In genomic region chr1:51526248-51526647, GRCh38 we compare ENCODE assay signal across 1 cellular context.
A peak's percentile ranks its signal among the peaks of the same experiment; 100 is the strongest.
TF ChIP-seq lines count a peak whose summit lies in the region.

No MANE protein-coding gene starts in this region.

TF ChIP-seq in K562, 482 proteins besides CTCF, POLR2A, EP300 and RAD21 (continued from another document and continues in another):
- TF ChIP-seq, protein P1, sequence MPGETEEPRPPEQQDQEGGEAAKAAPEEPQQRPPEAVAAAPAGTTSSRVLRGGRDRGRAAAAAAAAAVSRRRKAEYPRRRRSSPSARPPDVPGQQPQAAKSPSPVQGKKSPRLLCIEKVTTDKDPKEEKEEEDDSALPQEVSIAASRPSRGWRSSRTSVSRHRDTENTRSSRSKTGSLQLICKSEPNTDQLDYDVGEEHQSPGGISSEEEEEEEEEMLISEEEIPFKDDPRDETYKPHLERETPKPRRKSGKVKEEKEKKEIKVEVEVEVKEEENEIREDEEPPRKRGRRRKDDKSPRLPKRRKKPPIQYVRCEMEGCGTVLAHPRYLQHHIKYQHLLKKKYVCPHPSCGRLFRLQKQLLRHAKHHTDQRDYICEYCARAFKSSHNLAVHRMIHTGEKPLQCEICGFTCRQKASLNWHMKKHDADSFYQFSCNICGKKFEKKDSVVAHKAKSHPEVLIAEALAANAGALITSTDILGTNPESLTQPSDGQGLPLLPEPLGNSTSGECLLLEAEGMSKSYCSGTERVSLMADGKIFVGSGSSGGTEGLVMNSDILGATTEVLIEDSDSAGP (CRISPR knock-in tag; IDR thresholded peaks at IDR 0.05) = no peak
- TF ChIP-seq NFE2 (IDR thresholded peaks at IDR 0.05; ENCODE audit: low read depth) = no peak
- no peak for TF ChIP-seq ATF1 (CRISPR knock-in tag; IDR thresholded peaks at IDR 0.05)
- no peak for TF ChIP-seq ATF1 (tag; IDR thresholded peaks at IDR 0.05)
- peak; percentile 41 for TF ChIP-seq L3MBTL2 (IDR thresholded peaks at IDR 0.05)
- TF ChIP-seq, protein P2, sequence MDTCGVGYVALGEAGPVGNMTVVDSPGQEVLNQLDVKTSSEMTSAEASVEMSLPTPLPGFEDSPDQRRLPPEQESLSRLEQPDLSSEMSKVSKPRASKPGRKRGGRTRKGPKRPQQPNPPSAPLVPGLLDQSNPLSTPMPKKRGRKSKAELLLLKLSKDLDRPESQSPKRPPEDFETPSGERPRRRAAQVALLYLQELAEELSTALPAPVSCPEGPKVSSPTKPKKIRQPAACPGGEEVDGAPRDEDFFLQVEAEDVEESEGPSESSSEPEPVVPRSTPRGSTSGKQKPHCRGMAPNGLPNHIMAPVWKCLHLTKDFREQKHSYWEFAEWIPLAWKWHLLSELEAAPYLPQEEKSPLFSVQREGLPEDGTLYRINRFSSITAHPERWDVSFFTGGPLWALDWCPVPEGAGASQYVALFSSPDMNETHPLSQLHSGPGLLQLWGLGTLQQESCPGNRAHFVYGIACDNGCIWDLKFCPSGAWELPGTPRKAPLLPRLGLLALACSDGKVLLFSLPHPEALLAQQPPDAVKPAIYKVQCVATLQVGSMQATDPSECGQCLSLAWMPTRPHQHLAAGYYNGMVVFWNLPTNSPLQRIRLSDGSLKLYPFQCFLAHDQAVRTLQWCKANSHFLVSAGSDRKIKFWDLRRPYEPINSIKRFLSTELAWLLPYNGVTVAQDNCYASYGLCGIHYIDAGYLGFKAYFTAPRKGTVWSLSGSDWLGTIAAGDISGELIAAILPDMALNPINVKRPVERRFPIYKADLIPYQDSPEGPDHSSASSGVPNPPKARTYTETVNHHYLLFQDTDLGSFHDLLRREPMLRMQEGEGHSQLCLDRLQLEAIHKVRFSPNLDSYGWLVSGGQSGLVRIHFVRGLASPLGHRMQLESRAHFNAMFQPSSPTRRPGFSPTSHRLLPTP (IDR thresholded peaks at IDR 0.05; ENCODE audit: borderline replicate concordance, extremely low read depth, insufficient read length) = no peak
- no peak for TF ChIP-seq CHD1 (IDR thresholded peaks at IDR 0.05; ENCODE audit: low read length)
- TF ChIP-seq THRAP3 (IDR thresholded peaks at IDR 0.05; ENCODE audit: borderline replicate concordance) = no peak
- TF ChIP-seq MAFF (IDR thresholded peaks at IDR 0.05; ENCODE audit: low read length) = no peak
- peak; percentile 78 for TF ChIP-seq MEF2D (tag; conservative IDR thresholded peaks at IDR 0.05; ENCODE audit: low read depth)
- TF ChIP-seq USF1 (CRISPR knock-in tag; IDR thresholded peaks at IDR 0.05) = no peak
- TF ChIP-seq, protein P3, sequence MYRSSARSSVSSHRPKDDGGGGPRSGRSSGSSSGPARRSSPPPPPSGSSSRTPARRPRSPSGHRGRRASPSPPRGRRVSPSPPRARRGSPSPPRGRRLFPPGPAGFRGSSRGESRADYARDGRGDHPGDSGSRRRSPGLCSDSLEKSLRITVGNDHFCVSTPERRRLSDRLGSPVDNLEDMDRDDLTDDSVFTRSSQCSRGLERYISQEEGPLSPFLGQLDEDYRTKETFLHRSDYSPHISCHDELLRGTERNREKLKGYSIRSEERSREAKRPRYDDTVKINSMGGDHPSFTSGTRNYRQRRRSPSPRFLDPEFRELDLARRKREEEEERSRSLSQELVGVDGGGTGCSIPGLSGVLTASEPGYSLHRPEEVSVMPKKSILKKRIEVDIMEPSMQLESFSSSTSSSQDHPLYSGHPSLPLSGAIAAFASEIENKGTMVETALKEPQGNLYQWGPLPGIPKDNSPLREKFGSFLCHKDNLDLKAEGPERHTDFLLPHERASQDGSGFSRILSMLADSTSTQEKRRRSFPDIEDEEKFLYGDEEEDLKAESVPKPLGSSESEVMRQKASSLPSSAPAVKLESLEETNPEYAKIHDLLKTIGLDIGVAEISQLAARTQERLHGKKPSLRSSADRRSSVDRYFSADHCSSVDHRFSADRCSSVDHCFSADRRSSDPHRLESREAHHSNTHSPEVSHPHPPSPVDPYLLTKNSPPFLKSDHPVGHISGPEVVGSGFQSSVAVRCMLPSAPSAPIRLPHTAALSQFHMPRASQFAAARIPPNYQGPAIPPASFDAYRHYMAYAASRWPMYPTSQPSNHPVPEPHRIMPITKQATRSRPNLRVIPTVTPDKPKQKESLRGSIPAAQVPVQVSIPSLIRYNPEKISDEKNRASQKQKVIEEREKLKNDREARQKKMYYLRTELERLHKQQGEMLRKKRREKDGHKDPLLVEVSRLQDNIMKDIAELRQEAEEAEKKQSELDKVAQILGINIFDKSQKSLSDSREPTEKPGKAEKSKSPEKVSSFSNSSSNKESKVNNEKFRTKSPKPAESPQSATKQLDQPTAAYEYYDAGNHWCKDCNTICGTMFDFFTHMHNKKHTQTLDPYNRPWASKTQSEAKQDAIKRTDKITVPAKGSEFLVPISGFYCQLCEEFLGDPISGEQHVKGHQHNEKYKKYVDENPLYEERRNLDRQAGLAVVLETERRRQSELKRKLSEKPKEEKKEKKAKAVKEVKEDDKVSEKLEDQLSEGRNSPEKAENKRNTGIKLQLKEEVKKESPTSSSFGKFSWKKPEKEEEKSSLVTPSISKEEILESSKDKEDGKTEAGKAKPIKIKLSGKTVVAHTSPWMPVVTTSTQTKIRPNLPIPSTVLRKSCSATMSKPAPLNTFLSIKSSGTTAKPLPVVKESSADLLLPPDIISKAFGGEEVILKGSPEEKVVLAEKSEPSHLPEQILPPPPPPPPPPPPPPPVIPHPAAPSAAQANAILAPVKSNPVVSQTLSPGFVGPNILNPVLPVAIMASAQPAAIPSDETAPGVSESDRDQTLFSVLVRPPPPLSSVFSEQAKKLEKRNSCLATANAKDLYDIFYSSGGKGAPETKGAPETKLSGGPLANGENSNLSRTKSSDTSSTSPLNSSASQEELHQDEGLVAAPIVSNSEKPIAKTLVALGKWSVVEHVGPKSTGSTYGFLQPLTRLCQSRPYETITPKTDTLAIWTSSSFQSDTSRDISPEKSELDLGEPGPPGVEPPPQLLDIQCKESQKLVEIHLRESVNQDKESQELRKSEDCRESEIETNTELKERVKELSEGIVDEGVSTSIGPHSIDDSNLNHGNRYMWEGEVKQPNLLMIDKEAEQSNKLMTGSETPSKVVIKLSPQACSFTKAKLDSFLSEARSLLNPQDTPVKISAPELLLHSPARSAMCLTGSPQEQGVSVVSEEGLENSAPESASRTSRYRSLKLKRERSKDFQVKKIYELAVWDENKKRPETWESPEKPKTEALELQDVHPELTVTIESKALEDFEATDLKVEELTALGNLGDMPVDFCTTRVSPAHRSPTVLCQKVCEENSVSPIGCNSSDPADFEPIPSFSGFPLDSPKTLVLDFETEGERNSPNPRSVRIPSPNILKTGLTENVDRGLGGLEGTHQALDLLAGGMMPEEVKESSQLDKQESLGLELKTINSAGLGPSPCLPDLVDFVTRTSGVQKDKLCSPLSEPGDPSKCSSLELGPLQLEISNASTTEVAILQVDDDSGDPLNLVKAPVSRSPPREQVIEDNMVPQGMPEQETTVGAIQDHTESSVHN (IDR thresholded peaks at IDR 0.05; ENCODE audit: borderline replicate concordance in 1 of 2, low read depth in 1 of 2) = no peak; a peak in 1 of 4 replicates
- TF ChIP-seq SIN3A (IDR thresholded peaks at IDR 0.05; ENCODE audit: borderline replicate concordance in 2 of 2, control insufficient read depth in 1 of 2, low read depth in 2 of 2, low read length in 2 of 2) = no peak
- TF ChIP-seq CREB1 (IDR thresholded peaks at IDR 0.05) = no peak
- no peak for TF ChIP-seq CREB1 (CRISPR knock-in tag; IDR thresholded peaks at IDR 0.05)
- no peak for TF ChIP-seq MTA2 (IDR thresholded peaks at IDR 0.05; ENCODE audit: low read depth)
- TF ChIP-seq CEBPG (CRISPR knock-in tag; IDR thresholded peaks at IDR 0.05) = peak; percentile 87
- peak; percentile 79 to 91 for TF ChIP-seq CEBPG (tag; conservative IDR thresholded peaks at IDR 0.05 in 1 of 2, IDR thresholded peaks at IDR 0.05 in 1 of 2)
- TF ChIP-seq SMAD4 (CRISPR knock-in tag; conservative IDR thresholded peaks at IDR 0.05) = no peak; the same call in 1 of the 2 replicates
- TF ChIP-seq HNRNPUL1 (IDR thresholded peaks at IDR 0.05; ENCODE audit: low read length) = no peak
- TF ChIP-seq, protein P4, sequence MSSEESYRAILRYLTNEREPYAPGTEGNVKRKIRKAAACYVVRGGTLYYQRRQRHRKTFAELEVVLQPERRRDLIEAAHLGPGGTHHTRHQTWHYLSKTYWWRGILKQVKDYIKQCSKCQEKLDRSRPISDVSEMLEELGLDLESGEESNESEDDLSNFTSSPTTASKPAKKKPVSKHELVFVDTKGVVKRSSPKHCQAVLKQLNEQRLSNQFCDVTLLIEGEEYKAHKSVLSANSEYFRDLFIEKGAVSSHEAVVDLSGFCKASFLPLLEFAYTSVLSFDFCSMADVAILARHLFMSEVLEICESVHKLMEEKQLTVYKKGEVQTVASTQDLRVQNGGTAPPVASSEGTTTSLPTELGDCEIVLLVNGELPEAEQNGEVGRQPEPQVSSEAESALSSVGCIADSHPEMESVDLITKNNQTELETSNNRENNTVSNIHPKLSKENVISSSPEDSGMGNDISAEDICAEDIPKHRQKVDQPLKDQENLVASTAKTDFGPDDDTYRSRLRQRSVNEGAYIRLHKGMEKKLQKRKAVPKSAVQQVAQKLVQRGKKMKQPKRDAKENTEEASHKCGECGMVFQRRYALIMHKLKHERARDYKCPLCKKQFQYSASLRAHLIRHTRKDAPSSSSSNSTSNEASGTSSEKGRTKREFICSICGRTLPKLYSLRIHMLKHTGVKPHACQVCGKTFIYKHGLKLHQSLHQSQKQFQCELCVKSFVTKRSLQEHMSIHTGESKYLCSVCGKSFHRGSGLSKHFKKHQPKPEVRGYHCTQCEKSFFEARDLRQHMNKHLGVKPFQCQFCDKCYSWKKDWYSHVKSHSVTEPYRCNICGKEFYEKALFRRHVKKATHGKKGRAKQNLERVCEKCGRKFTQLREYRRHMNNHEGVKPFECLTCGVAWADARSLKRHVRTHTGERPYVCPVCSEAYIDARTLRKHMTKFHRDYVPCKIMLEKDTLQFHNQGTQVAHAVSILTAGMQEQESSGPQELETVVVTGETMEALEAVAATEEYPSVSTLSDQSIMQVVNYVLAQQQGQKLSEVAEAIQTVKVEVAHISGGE (CRISPR knock-in tag; IDR thresholded peaks at IDR 0.05) = no peak
- TF ChIP-seq, protein P5, sequence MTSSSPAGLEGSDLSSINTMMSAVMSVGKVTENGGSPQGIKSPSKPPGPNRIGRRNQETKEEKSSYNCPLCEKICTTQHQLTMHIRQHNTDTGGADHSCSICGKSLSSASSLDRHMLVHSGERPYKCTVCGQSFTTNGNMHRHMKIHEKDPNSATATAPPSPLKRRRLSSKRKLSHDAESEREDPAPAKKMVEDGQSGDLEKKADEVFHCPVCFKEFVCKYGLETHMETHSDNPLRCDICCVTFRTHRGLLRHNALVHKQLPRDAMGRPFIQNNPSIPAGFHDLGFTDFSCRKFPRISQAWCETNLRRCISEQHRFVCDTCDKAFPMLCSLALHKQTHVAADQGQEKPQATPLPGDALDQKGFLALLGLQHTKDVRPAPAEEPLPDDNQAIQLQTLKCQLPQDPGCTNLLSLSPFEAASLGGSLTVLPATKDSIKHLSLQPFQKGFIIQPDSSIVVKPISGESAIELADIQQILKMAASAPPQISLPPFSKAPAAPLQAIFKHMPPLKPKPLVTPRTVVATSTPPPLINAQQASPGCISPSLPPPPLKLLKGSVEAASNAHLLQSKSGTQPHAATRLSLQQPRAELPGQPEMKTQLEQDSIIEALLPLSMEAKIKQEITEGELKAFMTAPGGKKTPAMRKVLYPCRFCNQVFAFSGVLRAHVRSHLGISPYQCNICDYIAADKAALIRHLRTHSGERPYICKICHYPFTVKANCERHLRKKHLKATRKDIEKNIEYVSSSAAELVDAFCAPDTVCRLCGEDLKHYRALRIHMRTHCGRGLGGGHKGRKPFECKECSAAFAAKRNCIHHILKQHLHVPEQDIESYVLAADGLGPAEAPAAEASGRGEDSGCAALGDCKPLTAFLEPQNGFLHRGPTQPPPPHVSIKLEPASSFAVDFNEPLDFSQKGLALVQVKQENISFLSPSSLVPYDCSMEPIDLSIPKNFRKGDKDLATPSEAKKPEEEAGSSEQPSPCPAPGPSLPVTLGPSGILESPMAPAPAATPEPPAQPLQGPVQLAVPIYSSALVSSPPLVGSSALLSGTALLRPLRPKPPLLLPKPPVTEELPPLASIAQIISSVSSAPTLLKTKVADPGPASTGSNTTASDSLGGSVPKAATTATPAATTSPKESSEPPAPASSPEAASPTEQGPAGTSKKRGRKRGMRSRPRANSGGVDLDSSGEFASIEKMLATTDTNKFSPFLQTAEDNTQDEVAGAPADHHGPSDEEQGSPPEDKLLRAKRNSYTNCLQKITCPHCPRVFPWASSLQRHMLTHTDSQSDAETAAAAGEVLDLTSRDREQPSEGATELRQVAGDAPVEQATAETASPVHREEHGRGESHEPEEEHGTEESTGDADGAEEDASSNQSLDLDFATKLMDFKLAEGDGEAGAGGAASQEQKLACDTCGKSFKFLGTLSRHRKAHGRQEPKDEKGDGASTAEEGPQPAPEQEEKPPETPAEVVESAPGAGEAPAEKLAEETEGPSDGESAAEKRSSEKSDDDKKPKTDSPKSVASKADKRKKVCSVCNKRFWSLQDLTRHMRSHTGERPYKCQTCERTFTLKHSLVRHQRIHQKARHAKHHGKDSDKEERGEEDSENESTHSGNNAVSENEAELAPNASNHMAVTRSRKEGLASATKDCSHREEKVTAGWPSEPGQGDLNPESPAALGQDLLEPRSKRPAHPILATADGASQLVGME (CRISPR knock-in tag; IDR thresholded peaks at IDR 0.05) = no peak
- no peak for TF ChIP-seq ZNF134 (CRISPR knock-in tag; conservative IDR thresholded peaks at IDR 0.05)
- TF ChIP-seq ZMIZ1 (IDR thresholded peaks at IDR 0.05; ENCODE audit: low read depth in 2 of 2, low read length in 2 of 2) = no peak
- TF ChIP-seq BRD9 (IDR thresholded peaks at IDR 0.05; ENCODE audit: low read depth, partially characterized antibody) = peak; percentile 46
- TF ChIP-seq ZZZ3 (IDR thresholded peaks at IDR 0.05) = no peak
- TF ChIP-seq CBX5 (IDR thresholded peaks at IDR 0.05; ENCODE audit: borderline replicate concordance, low read depth) = no peak
- TF ChIP-seq TAL1 (IDR thresholded peaks at IDR 0.05) = peak; percentile 38; the same call in 1 of the 2 replicates
- no peak for TF ChIP-seq IFI16 (CRISPR knock-in tag; IDR thresholded peaks at IDR 0.05)
